1 cellular context compared by ENCODE assay signal in the genomic region with DNA sequence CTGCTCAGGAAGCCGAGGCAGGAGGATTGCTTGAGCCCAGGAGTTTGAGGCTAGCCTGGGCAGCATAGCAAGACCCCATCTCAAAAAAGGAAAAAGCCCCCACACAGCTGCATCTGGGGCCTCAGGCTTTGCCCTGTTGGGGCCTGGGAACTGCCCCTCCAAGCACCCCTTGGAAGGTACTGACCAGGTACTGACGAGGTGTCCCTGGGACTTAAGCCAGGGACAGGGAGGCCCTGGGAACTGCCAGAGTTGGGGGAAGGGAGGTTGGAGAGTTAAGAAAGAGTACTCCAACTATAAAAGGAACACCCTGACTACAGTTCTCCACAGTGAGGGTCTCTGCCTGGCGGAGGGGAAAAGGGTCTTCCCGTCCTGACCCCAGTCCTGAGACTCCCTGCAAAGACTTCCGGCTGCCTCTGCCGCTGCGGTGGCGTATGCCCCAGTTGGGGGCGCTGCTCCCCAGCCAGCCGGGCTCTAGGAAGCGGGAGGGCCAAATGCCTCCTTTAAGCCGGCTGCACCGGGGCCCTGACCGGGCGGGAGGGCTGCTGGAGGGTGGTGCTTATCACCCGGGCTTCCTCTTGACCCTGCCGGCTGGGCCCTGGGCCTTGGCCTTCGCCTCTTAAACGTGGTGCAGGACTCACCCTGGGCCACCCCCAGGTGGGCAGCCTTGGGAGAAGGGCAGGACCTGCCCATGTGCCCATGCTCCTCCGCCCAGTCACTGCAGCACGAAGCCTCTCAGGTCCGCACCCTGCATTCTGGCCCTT.
A peak's percentile ranks its signal among the peaks of the same experiment; 100 is the strongest.
TF ChIP-seq lines count a peak whose summit lies in the region.

No MANE protein-coding gene starts in this region.

TF ChIP-seq in K562, 482 proteins besides CTCF, POLR2A, EP300 and RAD21 (continued from another document and continues in another):
- TF ChIP-seq, protein P1, sequence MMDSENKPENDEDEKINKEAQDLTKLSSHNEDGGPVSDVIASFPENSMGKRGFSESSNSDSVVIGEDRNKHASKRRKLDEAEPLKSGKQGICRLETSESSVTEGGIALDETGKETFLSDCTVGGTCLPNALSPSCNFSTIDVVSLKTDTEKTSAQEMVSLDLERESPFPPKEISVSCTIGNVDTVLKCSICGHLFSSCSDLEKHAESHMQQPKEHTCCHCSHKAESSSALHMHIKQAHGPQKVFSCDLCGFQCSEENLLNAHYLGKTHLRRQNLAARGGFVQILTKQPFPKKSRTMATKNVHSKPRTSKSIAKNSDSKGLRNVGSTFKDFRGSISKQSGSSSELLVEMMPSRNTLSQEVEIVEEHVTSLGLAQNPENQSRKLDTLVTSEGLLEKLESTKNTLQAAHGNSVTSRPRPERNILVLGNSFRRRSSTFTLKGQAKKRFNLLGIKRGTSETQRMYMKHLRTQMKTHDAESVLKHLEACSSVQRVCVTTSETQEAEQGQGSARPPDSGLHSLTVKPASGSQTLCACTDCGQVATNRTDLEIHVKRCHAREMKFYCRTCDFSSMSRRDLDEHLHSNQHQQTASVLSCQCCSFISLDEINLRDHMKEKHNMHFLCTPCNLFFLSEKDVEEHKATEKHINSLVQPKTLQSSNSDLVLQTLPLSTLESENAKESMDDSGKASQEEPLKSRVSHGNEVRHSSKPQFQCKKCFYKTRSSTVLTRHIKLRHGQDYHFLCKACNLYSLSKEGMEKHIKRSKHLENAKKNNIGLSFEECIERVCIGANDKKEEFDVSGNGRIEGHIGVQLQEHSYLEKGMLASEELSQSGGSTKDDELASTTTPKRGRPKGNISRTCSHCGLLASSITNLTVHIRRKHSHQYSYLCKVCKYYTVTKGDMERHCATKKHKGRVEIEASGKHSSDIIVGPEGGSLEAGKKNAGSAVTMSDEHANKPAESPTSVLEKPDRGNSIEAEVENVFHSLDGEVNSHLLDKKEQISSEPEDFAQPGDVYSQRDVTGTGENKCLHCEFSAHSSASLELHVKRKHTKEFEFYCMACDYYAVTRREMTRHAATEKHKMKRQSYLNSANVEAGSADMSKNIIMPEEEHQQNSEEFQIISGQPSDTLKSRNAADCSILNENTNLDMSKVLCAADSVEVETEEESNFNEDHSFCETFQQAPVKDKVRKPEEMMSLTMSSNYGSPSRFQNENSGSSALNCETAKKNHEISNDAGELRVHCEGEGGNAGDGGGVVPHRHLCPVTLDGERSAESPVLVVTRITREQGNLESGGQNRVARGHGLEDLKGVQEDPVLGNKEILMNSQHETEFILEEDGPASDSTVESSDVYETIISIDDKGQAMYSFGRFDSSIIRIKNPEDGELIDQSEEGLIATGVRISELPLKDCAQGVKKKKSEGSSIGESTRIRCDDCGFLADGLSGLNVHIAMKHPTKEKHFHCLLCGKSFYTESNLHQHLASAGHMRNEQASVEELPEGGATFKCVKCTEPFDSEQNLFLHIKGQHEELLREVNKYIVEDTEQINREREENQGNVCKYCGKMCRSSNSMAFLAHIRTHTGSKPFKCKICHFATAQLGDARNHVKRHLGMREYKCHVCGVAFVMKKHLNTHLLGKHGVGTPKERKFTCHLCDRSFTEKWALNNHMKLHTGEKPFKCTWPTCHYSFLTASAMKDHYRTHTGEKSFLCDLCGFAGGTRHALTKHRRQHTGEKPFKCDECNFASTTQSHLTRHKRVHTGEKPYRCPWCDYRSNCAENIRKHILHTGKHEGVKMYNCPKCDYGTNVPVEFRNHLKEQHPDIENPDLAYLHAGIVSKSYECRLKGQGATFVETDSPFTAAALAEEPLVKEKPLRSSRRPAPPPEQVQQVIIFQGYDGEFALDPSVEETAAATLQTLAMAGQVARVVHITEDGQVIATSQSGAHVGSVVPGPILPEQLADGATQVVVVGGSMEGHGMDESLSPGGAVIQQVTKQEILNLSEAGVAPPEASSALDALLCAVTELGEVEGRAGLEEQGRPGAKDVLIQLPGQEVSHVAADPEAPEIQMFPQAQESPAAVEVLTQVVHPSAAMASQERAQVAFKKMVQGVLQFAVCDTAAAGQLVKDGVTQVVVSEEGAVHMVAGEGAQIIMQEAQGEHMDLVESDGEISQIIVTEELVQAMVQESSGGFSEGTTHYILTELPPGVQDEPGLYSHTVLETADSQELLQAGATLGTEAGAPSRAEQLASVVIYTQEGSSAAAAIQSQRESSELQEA (IDR thresholded peaks at IDR 0.05; ENCODE audit: low read depth) = no peak
- TF ChIP-seq DEAF1 (CRISPR knock-in tag; IDR thresholded peaks at IDR 0.05) (peak; percentile 95), ZNF717 (CRISPR knock-in tag; IDR thresholded peaks at IDR 0.05) (no peak), ZFP36 (IDR thresholded peaks at IDR 0.05; ENCODE audit: low read depth, low read length, partially characterized antibody) (peak; percentile 6), FOXA1 (IDR thresholded peaks at IDR 0.05; ENCODE audit: borderline replicate concordance) (no peak), ARID3A (IDR thresholded peaks at IDR 0.05; ENCODE audit: borderline replicate concordance, low read depth, low read length) (no peak), SAFB2 (IDR thresholded peaks at IDR 0.05; ENCODE audit: borderline replicate concordance, low read depth, low read length, severe bottlenecking) (no peak), ID3 (CRISPR knock-in tag; IDR thresholded peaks at IDR 0.05) (no peak), ID3 (tag; IDR thresholded peaks at IDR 0.05) (no peak), HDAC1 (IDR thresholded peaks at IDR 0.05) (peak in 1 of 2 experiments; percentile 9; a peak in 1 of 4 replicates), RFX1 (IDR thresholded peaks at IDR 0.05) (no peak), RBBP5 (IDR thresholded peaks at IDR 0.05; ENCODE audit: borderline replicate concordance, insufficient read depth, low read length, poor library complexity, severe bottlenecking) (no peak), ZNF655 (CRISPR knock-in tag; IDR thresholded peaks at IDR 0.05) (no peak), EZH2 (IDR thresholded peaks at IDR 0.05; ENCODE audit: borderline replicate concordance, low read depth, low read length) (no peak), HOMEZ (CRISPR knock-in tag; IDR thresholded peaks at IDR 0.05) (no peak), HMGXB4 (CRISPR knock-in tag; IDR thresholded peaks at IDR 0.05) (no peak; the same call in 1 of the 2 replicates), ZNF175 (CRISPR knock-in tag; IDR thresholded peaks at IDR 0.05; ENCODE audit: low read depth) (no peak), PHF8 (IDR thresholded peaks at IDR 0.05; ENCODE audit: borderline replicate concordance, low read length) (peak; percentile 9; the same call in 1 of the 2 replicates), MXI1 (IDR thresholded peaks at IDR 0.05; ENCODE audit: low read depth, low read length) (no peak), ZNF592 (IDR thresholded peaks at IDR 0.05) (no peak), ETS2 (tag; IDR thresholded peaks at IDR 0.05; ENCODE audit: borderline replicate concordance, poor library complexity, severe bottlenecking) (no peak), NFXL1 (CRISPR knock-in tag; IDR thresholded peaks at IDR 0.05) (no peak), ESRRB (CRISPR knock-in tag; IDR thresholded peaks at IDR 0.05; ENCODE audit: borderline replicate concordance) (no peak), TAF7 (tag; IDR thresholded peaks at IDR 0.05) (no peak), MAFF (IDR thresholded peaks at IDR 0.05; ENCODE audit: low read length) (no peak), POLR2B (IDR thresholded peaks at IDR 0.05; ENCODE audit: low read depth, partially characterized antibody) (no peak), LCOR (CRISPR knock-in tag; IDR thresholded peaks at IDR 0.05) (peak; percentile 65; the same call in 1 of the 2 replicates), TFAM (CRISPR knock-in tag; conservative IDR thresholded peaks at IDR 0.05) (no peak)
- TF ChIP-seq, protein P2, sequence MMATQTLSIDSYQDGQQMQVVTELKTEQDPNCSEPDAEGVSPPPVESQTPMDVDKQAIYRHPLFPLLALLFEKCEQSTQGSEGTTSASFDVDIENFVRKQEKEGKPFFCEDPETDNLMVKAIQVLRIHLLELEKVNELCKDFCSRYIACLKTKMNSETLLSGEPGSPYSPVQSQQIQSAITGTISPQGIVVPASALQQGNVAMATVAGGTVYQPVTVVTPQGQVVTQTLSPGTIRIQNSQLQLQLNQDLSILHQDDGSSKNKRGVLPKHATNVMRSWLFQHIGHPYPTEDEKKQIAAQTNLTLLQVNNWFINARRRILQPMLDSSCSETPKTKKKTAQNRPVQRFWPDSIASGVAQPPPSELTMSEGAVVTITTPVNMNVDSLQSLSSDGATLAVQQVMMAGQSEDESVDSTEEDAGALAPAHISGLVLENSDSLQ (IDR thresholded peaks at IDR 0.05) = no peak
